Comparison of ENCODE assay signal across 17 cellular contexts in genomic region chr5:174755103-174755502, GRCh38. TPM values are rescaled to one million over a fixed set of nuclear protein-coding genes. Genes with fewer than 3 reads are reported as not detected.
DNase-seq lines count a peak whose midpoint lies in the region; ATAC-seq and TF ChIP-seq lines count a peak whose summit lies in the region.
"Had no signal": no experiment of that assay in that cellular context is flagged by ENCODE, and none has a peak within 500 bp of the region (broad histone marks: within the 10 kb centered on the region; RNA-seq: fewer than 3 reads in every experiment).

No MANE protein-coding gene starts in this region.

- no peaks in the 10 kb centered on the region for H3K36me3 Mint-ChIP-seq in nephron (ENCODE audit: low read depth)
- H3K36me3 Mint-ChIP-seq: activated naive CD8-positive, alpha-beta T cell treated with anti-CD3 and anti-CD28 coated beads, Interleukin-2, amount 10 ng/mL, durations not matched to agents 7 days and 5 days; natural killer cell; T-cell had no signal

- peaks cover 36% of the 10 kb centered on the region for H3K27me3 Mint-ChIP-seq in nephron (ENCODE audit: low read depth)

- POLR2A ChIA-PET in BJ (lab: Charles Lee): no interaction called here

- H3K4me3 ChIP-seq in BJ (ENCODE audit: low read depth, low read length): no peak overlapping the region
- no peak overlapping the region for H3K4me3 ChIP-seq in astrocyte of the spinal cord (ENCODE audit: low read depth, low read length)

- H3K36me3 ChIP-seq in BJ (ENCODE audit: control insufficient read depth, insufficient read depth, low read length): no peaks in the 10 kb centered on the region

- TF ChIP-seq CTCF in BJ (IDR thresholded peaks at IDR 0.05; ENCODE audit: insufficient read depth, low read depth, low read length) (peak; percentile 47), astrocyte of the spinal cord (IDR thresholded peaks at IDR 0.05; ENCODE audit: low read depth, low read length) (peak; percentile 38), nephron (IDR thresholded peaks at IDR 0.05; ENCODE audit: unreplicated experiment in 3 of 3) (peak; percentile 35 to 46 (median 40))

- no peaks in the 10 kb centered on the region; the same call in 1 of the 2 replicates for H3K27me3 ChIP-seq in BJ (ENCODE audit: control insufficient read depth, insufficient read depth, low read length)

- DNase-seq in BJ (ENCODE audit: low read depth) (no peak), HT1080 (ENCODE audit: low read depth) (peak; percentile 5), astrocyte of the spinal cord (ENCODE audit: low read depth, low spot score) (peak; percentile 12), NCI-H1092 treated with DMSO at 0.1 percent for 48 hours (lab: John Stamatoyannopoulos, UW) (no peak), NCI-H1694 treated with DMSO at 0.1 percent for 48 hours (lab: John Stamatoyannopoulos, UW) (no peak)
- DNase-seq: activated CD8-positive, alpha-beta memory T cell treated with anti-CD3 and anti-CD28 coated beads for 24 hours; activated naive CD8-positive, alpha-beta T cell treated with anti-CD3 and anti-CD28 coated beads, Interleukin-2, amount 10 ng/mL, durations not matched to agents 7 days and 5 days; islet precursor cell; natural killer cell; NCI-H345; stimulated activated CD4-positive, alpha-beta T cell treated with anti-CD3 and anti-CD28 coated beads, Interleukin-1b, Interleukin-23, amount 100 ng/mL, for 48 hours; T-cell had no signal

- in situ Hi-C loops in astrocyte of the spinal cord (cut with HindIII; ENCODE audit: low sequenced_read_pairs): no loop called here

- H3K4me3 Mint-ChIP-seq in nephron: peak overlapping the region in 1 of 3 experiments; percentile 13
- H3K4me3 Mint-ChIP-seq: activated naive CD8-positive, alpha-beta T cell treated with anti-CD3 and anti-CD28 coated beads, Interleukin-2, amount 10 ng/mL, durations not matched to agents 7 days and 5 days; natural killer cell; stimulated activated naive CD8-positive, alpha-beta T cell treated with anti-CD3 and anti-CD28 coated beads, Interleukin-15, Interleukin-2, amounts not matched to agents 100 ng/mL and 50 ng/mL, for 24 hours; T-cell had no signal

- no peak for ATAC-seq in HG02938 (IDR thresholded peaks at IDR 0.05; ENCODE audit: unreplicated experiment)
- no peak for ATAC-seq in HG03460 (IDR thresholded peaks at IDR 0.05; ENCODE audit: unreplicated experiment)
- ATAC-seq: natural killer cell, T-cell had no signal

- CTCF ChIA-PET in BJ (lab: Yijun Ruan, JAX): interaction anchor here (0.6 kb wide), 1 partner anchor 16 kb away, joined by 3 read pairs; no protein-coding TSS in a partner anchor

- H3K9me3 Mint-ChIP-seq in nephron: no peaks in the 10 kb centered on the region
- H3K9me3 Mint-ChIP-seq: activated naive CD8-positive, alpha-beta T cell treated with anti-CD3 and anti-CD28 coated beads, Interleukin-2, amount 10 ng/mL, durations not matched to agents 7 days and 5 days; natural killer cell; stimulated activated naive CD8-positive, alpha-beta T cell treated with anti-CD3 and anti-CD28 coated beads, Interleukin-15, Interleukin-2, amounts not matched to agents 100 ng/mL and 50 ng/mL, for 24 hours had no signal

- no peak overlapping the region for H3K27ac Mint-ChIP-seq in nephron
- H3K27ac Mint-ChIP-seq: activated naive CD8-positive, alpha-beta T cell treated with anti-CD3 and anti-CD28 coated beads, Interleukin-2, amount 10 ng/mL, durations not matched to agents 7 days and 5 days; natural killer cell; stimulated activated naive CD8-positive, alpha-beta T cell treated with anti-CD3 and anti-CD28 coated beads, Interleukin-15, Interleukin-2, amounts not matched to agents 100 ng/mL and 50 ng/mL, for 24 hours; T-cell had no signal

- H3K4me1 Mint-ChIP-seq in nephron: peaks cover 5% of the 10 kb centered on the region
- H3K4me1 Mint-ChIP-seq: activated naive CD8-positive, alpha-beta T cell treated with anti-CD3 and anti-CD28 coated beads, Interleukin-2, amount 10 ng/mL, durations not matched to agents 7 days and 5 days; natural killer cell had no signal

RNA-seq across cellular contexts. Expression of gene MSX2, which starts 30.7 kb away (rescaled TPM):
- polyA plus RNA-seq in BJ (2011; rRNA removed): 1.4 and 2.1 TPM in 2 replicates
- polyA minus RNA-seq in BJ (2011; rRNA and poly(A)+ RNA removed): 1.7 and 1.8 TPM in 2 replicates
- total RNA-seq in HT1080 (2014; rRNA removed; shearing (Covaris generic)): 0.64 and 0.90 TPM in 2 replicates
- 2.3 and 2.4 TPM in 2 replicates for polyA plus RNA-seq in HT1080 (2015; cell fraction: cytosol; rRNA removed)
- 1.3 and 1.6 TPM in 2 replicates for polyA plus RNA-seq in HT1080 (2015; cell fraction: nucleus; rRNA removed)
- total RNA-seq: activated naive CD8-positive, alpha-beta T cell treated with anti-CD3 and anti-CD28 coated beads, Interleukin-2, amount 10 ng/mL, durations not matched to agents 7 days and 5 days; endothelial cell of umbilical vein; T-cell had no signal
- polyA plus RNA-seq: endothelial cell of umbilical vein had no signal

Comparison
In these comparisons a context has a peak if more than half of its experiments do, and no peak if none do; other contexts are left out.
1. DNase-seq: peak in HT1080 (single experiment) and astrocyte of the spinal cord (single experiment); none in BJ (single experiment), NCI-H1092 treated with DMSO at 0.1 percent for 48 hours (single experiment) and NCI-H1694 treated with DMSO at 0.1 percent for 48 hours (single experiment).
2. Peak in every context shown above with its lines, with median percentiles within 50 percentile points of each other: CTCF ChIP-seq.